In the genomic region with DNA sequence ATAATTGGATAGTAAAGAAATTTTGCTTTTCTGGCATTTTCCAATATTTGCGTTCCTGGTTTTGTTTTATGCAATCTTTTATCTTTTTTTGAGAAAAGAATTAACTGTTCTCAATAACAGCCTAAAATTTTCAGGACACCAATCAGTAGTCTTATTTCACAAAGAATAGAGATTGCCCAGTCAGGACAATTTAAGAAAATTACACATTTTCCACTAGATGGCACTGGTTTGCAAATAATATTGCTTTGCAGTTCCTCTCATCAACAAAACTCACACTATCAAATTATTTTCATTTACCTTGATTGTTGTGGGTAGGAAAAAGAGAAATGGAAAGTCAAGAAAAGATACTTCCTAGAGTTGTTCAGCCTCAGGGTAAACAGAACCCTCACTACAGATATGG, we compare ENCODE assay signal across 8 cellular contexts. TPM values are rescaled to one million over a fixed set of nuclear protein-coding genes. Genes with fewer than 3 reads are reported as not detected.
DNase-seq lines count a peak whose midpoint lies in the region; ATAC-seq and TF ChIP-seq lines count a peak whose summit lies in the region.

No MANE protein-coding gene starts in this region.

- no peaks in the 10 kb centered on the region for H3K9me3 Mint-ChIP-seq in osteocyte (ENCODE audit: unreplicated experiment)

- H3K36me3 Mint-ChIP-seq in osteocyte (ENCODE audit: unreplicated experiment): no peaks in the 10 kb centered on the region

- no peak for TF ChIP-seq EP300 in Ishikawa (IDR thresholded peaks at IDR 0.05; ENCODE audit: borderline replicate concordance)

- H3K4me3 Mint-ChIP-seq in osteocyte (ENCODE audit: unreplicated experiment): no peak overlapping the region

- TF ChIP-seq RAD21 in Ishikawa (IDR thresholded peaks at IDR 0.05; ENCODE audit: low read depth): peak; percentile 70

- peaks cover 13% of the 10 kb centered on the region for H3K4me1 Mint-ChIP-seq in osteocyte (ENCODE audit: unreplicated experiment)

- no peak overlapping the region for H3K27ac Mint-ChIP-seq in osteocyte (ENCODE audit: unreplicated experiment)

- DNase-seq in DMS79 (lab: John Stamatoyannopoulos, UW) (peak; percentile 45), OCI-M1 (lab: John Stamatoyannopoulos, UW) (peak; percentile 76), epidermal melanocyte (ENCODE audit: insufficient read length, low spot score) (peak; percentile 81), osteocyte (ENCODE audit: extremely low spot score, unreplicated experiment) (no peak)

- peaks cover 14% of the 10 kb centered on the region for H3K27me3 Mint-ChIP-seq in osteocyte (ENCODE audit: unreplicated experiment)

- TF ChIP-seq CTCF in osteocyte (IDR thresholded peaks at IDR 0.05): peak; percentile 67

- ATAC-seq in GM21447 (IDR thresholded peaks at IDR 0.05; ENCODE audit: unreplicated experiment) (no peak), HG03039 (IDR thresholded peaks at IDR 0.05; ENCODE audit: unreplicated experiment) (no peak), HG02763 (IDR thresholded peaks at IDR 0.05; ENCODE audit: unreplicated experiment) (no peak)

TF ChIP-seq in Ishikawa, 13 proteins besides CTCF, POLR2A, EP300 and RAD21:
- TF ChIP-seq EGR1 (IDR thresholded peaks at IDR 0.05) (no peak), NFIC (IDR thresholded peaks at IDR 0.05) (no peak), YY1 (IDR thresholded peaks at IDR 0.05; ENCODE audit: low read depth) (no peak), TAF1 (IDR thresholded peaks at IDR 0.05; ENCODE audit: low read depth) (no peak), TCF12 (IDR thresholded peaks at IDR 0.05; ENCODE audit: low read depth) (no peak), CEBPB (IDR thresholded peaks at IDR 0.05) (no peak), ZBTB7A (IDR thresholded peaks at IDR 0.05; ENCODE audit: low read depth) (no peak), TEAD4 (IDR thresholded peaks at IDR 0.05) (no peak)
- TF ChIP-seq, protein P1, sequence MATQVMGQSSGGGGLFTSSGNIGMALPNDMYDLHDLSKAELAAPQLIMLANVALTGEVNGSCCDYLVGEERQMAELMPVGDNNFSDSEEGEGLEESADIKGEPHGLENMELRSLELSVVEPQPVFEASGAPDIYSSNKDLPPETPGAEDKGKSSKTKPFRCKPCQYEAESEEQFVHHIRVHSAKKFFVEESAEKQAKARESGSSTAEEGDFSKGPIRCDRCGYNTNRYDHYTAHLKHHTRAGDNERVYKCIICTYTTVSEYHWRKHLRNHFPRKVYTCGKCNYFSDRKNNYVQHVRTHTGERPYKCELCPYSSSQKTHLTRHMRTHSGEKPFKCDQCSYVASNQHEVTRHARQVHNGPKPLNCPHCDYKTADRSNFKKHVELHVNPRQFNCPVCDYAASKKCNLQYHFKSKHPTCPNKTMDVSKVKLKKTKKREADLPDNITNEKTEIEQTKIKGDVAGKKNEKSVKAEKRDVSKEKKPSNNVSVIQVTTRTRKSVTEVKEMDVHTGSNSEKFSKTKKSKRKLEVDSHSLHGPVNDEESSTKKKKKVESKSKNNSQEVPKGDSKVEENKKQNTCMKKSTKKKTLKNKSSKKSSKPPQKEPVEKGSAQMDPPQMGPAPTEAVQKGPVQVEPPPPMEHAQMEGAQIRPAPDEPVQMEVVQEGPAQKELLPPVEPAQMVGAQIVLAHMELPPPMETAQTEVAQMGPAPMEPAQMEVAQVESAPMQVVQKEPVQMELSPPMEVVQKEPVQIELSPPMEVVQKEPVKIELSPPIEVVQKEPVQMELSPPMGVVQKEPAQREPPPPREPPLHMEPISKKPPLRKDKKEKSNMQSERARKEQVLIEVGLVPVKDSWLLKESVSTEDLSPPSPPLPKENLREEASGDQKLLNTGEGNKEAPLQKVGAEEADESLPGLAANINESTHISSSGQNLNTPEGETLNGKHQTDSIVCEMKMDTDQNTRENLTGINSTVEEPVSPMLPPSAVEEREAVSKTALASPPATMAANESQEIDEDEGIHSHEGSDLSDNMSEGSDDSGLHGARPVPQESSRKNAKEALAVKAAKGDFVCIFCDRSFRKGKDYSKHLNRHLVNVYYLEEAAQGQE (IDR thresholded peaks at IDR 0.05; ENCODE audit: low read depth): no peak
- TF ChIP-seq, protein P2, sequence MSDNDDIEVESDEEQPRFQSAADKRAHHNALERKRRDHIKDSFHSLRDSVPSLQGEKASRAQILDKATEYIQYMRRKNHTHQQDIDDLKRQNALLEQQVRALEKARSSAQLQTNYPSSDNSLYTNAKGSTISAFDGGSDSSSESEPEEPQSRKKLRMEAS (IDR thresholded peaks at IDR 0.05): no peak
- TF ChIP-seq, protein P3, sequence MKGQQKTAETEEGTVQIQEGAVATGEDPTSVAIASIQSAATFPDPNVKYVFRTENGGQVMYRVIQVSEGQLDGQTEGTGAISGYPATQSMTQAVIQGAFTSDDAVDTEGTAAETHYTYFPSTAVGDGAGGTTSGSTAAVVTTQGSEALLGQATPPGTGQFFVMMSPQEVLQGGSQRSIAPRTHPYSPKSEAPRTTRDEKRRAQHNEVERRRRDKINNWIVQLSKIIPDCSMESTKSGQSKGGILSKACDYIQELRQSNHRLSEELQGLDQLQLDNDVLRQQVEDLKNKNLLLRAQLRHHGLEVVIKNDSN (IDR thresholded peaks at IDR 0.05): no peak

RNA-seq across cellular contexts. Expression of a gene that starts 2.4 kb away (rescaled TPM):
- total RNA-seq in osteocyte: 12.9 and 13.0 TPM in 2 replicates

RNA-seq across cellular contexts. Expression of a gene that starts 37.2 kb away (rescaled TPM):
- total RNA-seq in osteocyte: 0.05 TPM in 1 of 2 replicates, not detected in the other
